Comparison of ENCODE assay signal across 27 cellular contexts in the genomic region with DNA sequence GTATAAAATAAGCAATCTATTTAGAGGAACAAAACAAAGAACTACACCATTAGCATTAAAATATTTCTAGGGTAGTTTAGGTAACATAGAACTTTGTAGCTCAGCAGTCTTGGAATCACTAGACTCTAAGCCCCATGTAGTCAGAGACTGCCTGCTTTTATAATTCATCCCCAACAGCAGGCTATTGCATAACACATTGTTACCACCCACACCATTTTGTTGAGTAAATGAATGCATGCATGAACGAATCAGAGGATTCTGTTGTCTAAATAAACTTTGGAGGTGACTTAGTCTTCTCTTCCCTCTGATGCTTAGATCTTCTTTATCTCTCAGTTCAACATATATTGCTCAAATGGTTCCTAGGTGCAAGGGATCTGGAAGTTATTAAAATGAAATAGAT.
A peak's percentile ranks its signal among the peaks of the same experiment; 100 is the strongest.
DNase-seq lines count a peak whose midpoint lies in the region; ATAC-seq, FAIRE-seq and TF ChIP-seq lines count a peak whose summit lies in the region.
"Had no signal": no experiment of that assay in that cellular context is flagged by ENCODE, and none has a peak within 500 bp of the region (broad histone marks: within the 10 kb centered on the region; RNA-seq: fewer than 3 reads in every experiment).

No MANE protein-coding gene starts in this region.

- no peaks in the 10 kb centered on the region for H3K36me3 ChIP-seq in IMR-90 (ENCODE audit: control insufficient read depth, insufficient read depth, low read length)
- no peaks in the 10 kb centered on the region for H3K36me3 ChIP-seq in astrocyte (ENCODE audit: insufficient read depth, low read length)
- H3K36me3 ChIP-seq: BE2C; BLaER1 treated with 17β-estradiol and CSF1 and Interleukin-3, amounts not matched to agents 10 nM and 100 nM had no signal

- no peak overlapping the region for H4K91ac ChIP-seq in IMR-90 (ENCODE audit: insufficient read depth, low read depth, low read length)

- H3K56ac ChIP-seq in IMR-90 (ENCODE audit: extremely low read depth, insufficient read depth, low read length) = no peak overlapping the region

- H3K4me2 ChIP-seq in IMR-90 (ENCODE audit: low read depth, low read length) (no peak overlapping the region), astrocyte (ENCODE audit: low read length) (no peak overlapping the region)
- H3K4me2 ChIP-seq: A549; BLaER1 treated with 17β-estradiol and CSF1 and Interleukin-3, amounts not matched to agents 10 nM and 100 nM had no signal

- H3K27me3 ChIP-seq in IMR-90 (ENCODE audit: control insufficient read depth, insufficient read depth, low read length) (peaks cover 9% of the 10 kb centered on the region; the same call in 1 of the 2 replicates), astrocyte (ENCODE audit: insufficient read depth, low read length) (no peaks in the 10 kb centered on the region)
- H3K27me3 ChIP-seq: BE2C; BLaER1 treated with 17β-estradiol and CSF1 and Interleukin-3, amounts not matched to agents 10 nM and 100 nM had no signal

- POLR2A ChIA-PET in IMR-90 (lab: Charles Lee; ENCODE audit: unreplicated experiment) = no interaction called here

- no peak overlapping the region for H3K27ac Mint-ChIP-seq in astrocyte (ENCODE audit: unreplicated experiment)
- H3K27ac Mint-ChIP-seq: CD14-positive monocyte; CD4-positive, alpha-beta T cell; CD8-positive, alpha-beta memory T cell had no signal

- no peaks in the 10 kb centered on the region for H3K79me2 ChIP-seq in astrocyte (ENCODE audit: insufficient read depth, low read length)

- H2BK120ac ChIP-seq in IMR-90 (ENCODE audit: low read depth, low read length) = no peak overlapping the region

- H2AFZ ChIP-seq in IMR-90 (replicated peaks; ENCODE audit: low read length, poor library complexity) = no peak overlapping the region
- H2AFZ ChIP-seq in astrocyte (ENCODE audit: low read depth, low read length) = no peak overlapping the region

- H3K9me1 ChIP-seq in IMR-90 (ENCODE audit: insufficient read depth, low read length) = no peaks in the 10 kb centered on the region; the same call in 1 of the 2 replicates

- H2BK15ac ChIP-seq in IMR-90 (ENCODE audit: low read depth, low read length) = no peak overlapping the region

- FAIRE-seq in astrocyte (lab: Jason Lieb, UNC) = no peak
- FAIRE-seq: A549, D721Med, GM12891, GM18507 had no signal

- H3K9me3 ChIP-seq in IMR-90 (ENCODE audit: control insufficient read depth, insufficient read depth, low read length) = no peaks in the 10 kb centered on the region; the same call in 1 of the 2 replicates
- H3K9me3 ChIP-seq in astrocyte (ENCODE audit: insufficient read depth, low read depth, low read length) = no peaks in the 10 kb centered on the region
- H3K9me3 ChIP-seq: A549; BE2C; BLaER1 treated with 17β-estradiol and CSF1 and Interleukin-3, amounts not matched to agents 10 nM and 100 nM had no signal

- no peaks in the 10 kb centered on the region for H3K36me3 Mint-ChIP-seq in astrocyte (ENCODE audit: low read depth, unreplicated experiment)
- H3K36me3 Mint-ChIP-seq: CD14-positive monocyte; CD8-positive, alpha-beta memory T cell had no signal

- H3K27ac ChIP-seq in IMR-90 (ENCODE audit: insufficient read depth, low read length) (no peak overlapping the region), astrocyte (ENCODE audit: low read depth, low read length) (no peak overlapping the region)
- H3K27ac ChIP-seq: A549; BLaER1 treated with 17β-estradiol and CSF1 and Interleukin-3, amounts not matched to agents 10 nM and 100 nM had no signal

- no peaks in the 10 kb centered on the region for H3K4me1 ChIP-seq in IMR-90 (ENCODE audit: control insufficient read depth, insufficient read depth, low read length)
- H3K4me1 ChIP-seq in astrocyte (ENCODE audit: insufficient read depth, low read length) = no peaks in the 10 kb centered on the region
- H3K4me1 ChIP-seq: A549; BLaER1 treated with 17β-estradiol and CSF1 and Interleukin-3, amounts not matched to agents 10 nM and 100 nM had no signal

- H2AK9ac ChIP-seq in IMR-90 (replicated peaks; ENCODE audit: low read depth, low read length, poor library complexity) = no peak overlapping the region

- ATAC-seq in IMR-90 (ENCODE audit: low read depth) = no peak
- ATAC-seq: A549 had no signal

- BruUV-seq in IMR-90 (replicated peaks; lab: Mats Ljungman, UMichigan) = no TSS peak

- peaks cover 40% of the 10 kb centered on the region for H3K27me3 Mint-ChIP-seq in astrocyte (ENCODE audit: low read depth, unreplicated experiment)

- no peak for TF ChIP-seq CTCF in IMR-90 (conservative IDR thresholded peaks at IDR 0.05; ENCODE audit: low read depth, low read length)
- TF ChIP-seq CTCF in astrocyte (IDR thresholded peaks at IDR 0.05; ENCODE audit: insufficient read depth, low read depth, low read length) = no peak
- no peak for TF ChIP-seq CTCF in epithelial cell of esophagus (IDR thresholded peaks at IDR 0.05; ENCODE audit: insufficient read depth, low read depth, low read length, missing control alignments)

- no peak overlapping the region for H2BK20ac ChIP-seq in IMR-90 (ENCODE audit: low read depth, low read length)

- H4K5ac ChIP-seq in IMR-90 (ENCODE audit: low read depth, low read length) = no peak overlapping the region

- WGBS in IMR-90 (ENCODE audit: extremely low coverage in 2 of 2, insufficient read length in 1 of 2), 2 experiments = no CpG with 5 or more reads among the region's 1 CpG

- no peak overlapping the region for H4K8ac ChIP-seq in IMR-90 (ENCODE audit: low read depth in 2 of 2, low read length in 2 of 2)

- no peaks in the 10 kb centered on the region for H3K79me1 ChIP-seq in IMR-90 (ENCODE audit: low read depth in 1 of 2, low read length in 2 of 2)

- H3K14ac ChIP-seq in IMR-90 (replicated peaks; ENCODE audit: low read depth, low read length) = no peak overlapping the region

- H3K18ac ChIP-seq in IMR-90 (ENCODE audit: low read depth, low read length) = no peak overlapping the region

- TF ChIP-seq POLR2A in IMR-90 (IDR thresholded peaks at IDR 0.05; ENCODE audit: low read depth, low read length) = no peak

- no peak overlapping the region for H3K4me3 Mint-ChIP-seq in astrocyte (ENCODE audit: unreplicated experiment)
- H3K4me3 Mint-ChIP-seq: CD14-positive monocyte; CD4-positive, alpha-beta T cell; CD8-positive, alpha-beta memory T cell had no signal

- intact Hi-C loops in IMR-90 (cut with micrococcal nuclease) = no loop called here

- dilution Hi-C loops in IMR-90 (cut with HindIII; ENCODE audit: low sequenced_read_pairs, unreplicated experiment) = no loop called here

- TF ChIP-seq RAD21 in IMR-90 (IDR thresholded peaks at IDR 0.05; ENCODE audit: low read length) = no peak

- no peak overlapping the region for H3K4ac ChIP-seq in IMR-90 (ENCODE audit: low read depth, low read length)

- H4K20me1 ChIP-seq in IMR-90 (ENCODE audit: insufficient read depth, low read length) (no peaks in the 10 kb centered on the region), astrocyte (ENCODE audit: insufficient read depth, low read length) (no peaks in the 10 kb centered on the region)
- H4K20me1 ChIP-seq: BLaER1 treated with 17β-estradiol and CSF1 and Interleukin-3, amounts not matched to agents 10 nM and 100 nM had no signal

- H3K9ac ChIP-seq in IMR-90 (ENCODE audit: low read depth, low read length) = no peak overlapping the region
- no peak overlapping the region for H3K9ac ChIP-seq in astrocyte (ENCODE audit: low read length)
- H3K9ac ChIP-seq: BLaER1 treated with 17β-estradiol and CSF1 and Interleukin-3, amounts not matched to agents 10 nM and 100 nM had no signal

- no peak for DNase-seq in IMR-90
- DNase-seq in astrocyte (ENCODE audit: low read depth) = peak; percentile 21
- DNase-seq in epithelial cell of esophagus (ENCODE audit: low read depth) = peak; percentile 9
- DNase-seq in kidney tubule cell (ENCODE audit: low spot score) = peak; percentile 40
- DNase-seq in LoVo (ENCODE audit: low spot score) = no peak
- DNase-seq in DMS153 (lab: John Stamatoyannopoulos, UW) = no peak
- no peak for DNase-seq in stimulated activated CD4-positive, alpha-beta T cell treated with anti-CD3 and anti-CD28 coated beads, Interleukin-2, amount 100 ng/mL, for 48 hours
- no peak for DNase-seq in GM19238 (ENCODE audit: insufficient read length, low spot score)
- DNase-seq: 8988T; ACHN; AML-193; BE2C; CD4-positive, alpha-beta T cell; CD8-positive, alpha-beta memory T cell; DMS 273 treated with DMSO at 0.1 percent for 48 hours; DMS53; DMS79 treated with DMSO at 0.1 percent for 48 hours; GF-D8; GOT3; H7; HCEC 1CT had no signal

- peaks cover 12% of the 10 kb centered on the region for H3K9me3 Mint-ChIP-seq in astrocyte (ENCODE audit: unreplicated experiment)
- H3K9me3 Mint-ChIP-seq: CD14-positive monocyte had no signal

- CTCF ChIA-PET in IMR-90 (lab: Yijun Ruan, JAX) = no interaction called here

- no peak overlapping the region for H2AK5ac ChIP-seq in IMR-90 (ENCODE audit: low read depth, low read length)

- H2BK5ac ChIP-seq in IMR-90 (ENCODE audit: low read depth, low read length, poor library complexity, severe bottlenecking) = no peak overlapping the region

- no peak overlapping the region for H3K23ac ChIP-seq in IMR-90 (ENCODE audit: low read depth, low read length)

- H3K4me3 ChIP-seq in IMR-90 (ENCODE audit: insufficient read depth, low read depth, low read length) (no peak overlapping the region), astrocyte (ENCODE audit: insufficient read depth, low read depth, low read length) (no peak overlapping the region), epithelial cell of esophagus (ENCODE audit: low read length) (no peak overlapping the region)
- H3K4me3 ChIP-seq: A549; BLaER1 treated with 17β-estradiol and CSF1 and Interleukin-3, amounts not matched to agents 10 nM and 100 nM had no signal

- in situ Hi-C loops in IMR-90 (cut with MboI; ENCODE audit: low sequenced_read_pairs) = no loop called here

- peaks cover 9% of the 10 kb centered on the region for H3K4me1 Mint-ChIP-seq in astrocyte (ENCODE audit: low read depth, unreplicated experiment)
- H3K4me1 Mint-ChIP-seq: CD14-positive monocyte; CD8-positive, alpha-beta memory T cell had no signal

TF ChIP-seq in IMR-90, 13 proteins besides CTCF, POLR2A, EP300 and RAD21 (continues in another document):
- TF ChIP-seq MAZ (IDR thresholded peaks at IDR 0.05; ENCODE audit: borderline replicate concordance, low read depth, low read length) (no peak), RFX5 (IDR thresholded peaks at IDR 0.05; ENCODE audit: low read depth, low read length) (no peak), CEBPB (IDR thresholded peaks at IDR 0.05; ENCODE audit: low read depth, low read length) (peak; percentile 48), FOS (IDR thresholded peaks at IDR 0.05; ENCODE audit: low read depth, low read length) (no peak), RCOR1 (IDR thresholded peaks at IDR 0.05; ENCODE audit: insufficient replicate concordance, low read length) (no peak)
- TF ChIP-seq, protein P1, sequence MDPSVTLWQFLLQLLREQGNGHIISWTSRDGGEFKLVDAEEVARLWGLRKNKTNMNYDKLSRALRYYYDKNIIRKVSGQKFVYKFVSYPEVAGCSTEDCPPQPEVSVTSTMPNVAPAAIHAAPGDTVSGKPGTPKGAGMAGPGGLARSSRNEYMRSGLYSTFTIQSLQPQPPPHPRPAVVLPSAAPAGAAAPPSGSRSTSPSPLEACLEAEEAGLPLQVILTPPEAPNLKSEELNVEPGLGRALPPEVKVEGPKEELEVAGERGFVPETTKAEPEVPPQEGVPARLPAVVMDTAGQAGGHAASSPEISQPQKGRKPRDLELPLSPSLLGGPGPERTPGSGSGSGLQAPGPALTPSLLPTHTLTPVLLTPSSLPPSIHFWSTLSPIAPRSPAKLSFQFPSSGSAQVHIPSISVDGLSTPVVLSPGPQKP (IDR thresholded peaks at IDR 0.05; ENCODE audit: borderline replicate concordance, low read depth, low read length) = no peak

Comparison
In these comparisons a context has a peak if more than half of its experiments do, and no peak if none do; other contexts are left out.
1. DNase-seq: peak in astrocyte (single experiment), epithelial cell of esophagus (single experiment) and kidney tubule cell (single experiment); none in IMR-90 (single experiment), LoVo (single experiment), DMS153 (single experiment), stimulated activated CD4-positive, alpha-beta T cell treated with anti-CD3 and anti-CD28 coated beads, Interleukin-2, amount 100 ng/mL, for 48 hours (0 of 2) and GM19238 (single experiment).